13 cellular contexts compared by ENCODE assay signal in genomic region chr14:103073876-103074698, GRCh38. TPM values are rescaled to one million over a fixed set of nuclear protein-coding genes. Genes with fewer than 3 reads are reported as not detected.
DNase-seq lines count a peak whose midpoint lies in the region; ATAC-seq, FAIRE-seq and TF ChIP-seq lines count a peak whose summit lies in the region.
"Had no signal": no experiment of that assay in that cellular context is flagged by ENCODE, and none has a peak within 500 bp of the region (broad histone marks: within the 10 kb centered on the region; RNA-seq: fewer than 3 reads in every experiment).

No MANE protein-coding gene starts in this region.

- peaks cover 15% of the 10 kb centered on the region for H3K4me1 Mint-ChIP-seq in stimulated activated memory B cell treated with anti-CD40 and anti-IgM and Interleukin-4, amounts not matched to agents 10 μg/mL and 1 μg/mL and 100 μg/mL, for 72 hours

- TF ChIP-seq RAD21 in GM12878 (IDR thresholded peaks at IDR 0.05; ENCODE audit: insufficient read depth, low read depth, low read length), result no peak

- RAD21 ChIA-PET in GM12878 (lab: Charles Lee; ENCODE audit: unreplicated experiment), result interaction anchor here (0.9 to 2.3 kb wide), 12 partner anchors 12 to 381 kb away, joined by 3 to 14 read pairs (median 5); no protein-coding TSS in a partner anchor

- DNase-seq in NCI-H82 (lab: John Stamatoyannopoulos, UW), result peak; percentile 26
- DNase-seq in NCI-H82 treated with DMSO at 0.1 percent for 48 hours (lab: John Stamatoyannopoulos, UW; ENCODE audit: unreplicated experiment), result no peak
- no peak for DNase-seq in GM12878 (ENCODE audit: low read depth, low spot score)
- peak; percentile 52 for DNase-seq in islet precursor cell
- no peak for DNase-seq in NOMO-1 treated with DMSO at 0.1 percent for 48 hours (lab: John Stamatoyannopoulos, UW; ENCODE audit: unreplicated experiment)
- no peak for DNase-seq in NCI-H2029 (lab: John Stamatoyannopoulos, UW)
- no peak for DNase-seq in iPS-NIHi11 (ENCODE audit: low spot score)
- DNase-seq: central memory CD4-positive, alpha-beta T cell; NCI-H2081 treated with DMSO at 0.1 percent for 48 hours; RPMI8226 had no signal

- no peaks in the 10 kb centered on the region for H4K20me1 ChIP-seq in GM12878 (ENCODE audit: control insufficient read depth, insufficient read depth)

- H3K4me2 ChIP-seq in GM12878 (ENCODE audit: control insufficient read depth, insufficient read depth), result no peak overlapping the region

- H3K4me1 ChIP-seq in GM12878 (ENCODE audit: control insufficient read depth, insufficient read depth, low read length), result peaks cover 8% of the 10 kb centered on the region

- peak; percentile 30 for ATAC-seq in GM12878
- peak; percentile 28 for ATAC-seq in stimulated activated memory B cell treated with anti-CD40 and anti-IgM and Interleukin-4, amounts not matched to agents 10 μg/mL and 1 μg/mL and 100 μg/mL, for 72 hours

- H3K36me3 ChIP-seq in GM12878 (ENCODE audit: control insufficient read depth in 2 of 2, insufficient read depth in 2 of 2, low read length in 1 of 2), result no peaks in the 10 kb centered on the region

- FAIRE-seq in GM12878 (lab: Jason Lieb, UNC), result no peak

- H3K9me3 ChIP-seq in GM12878 (replicated peaks; ENCODE audit: control insufficient read depth, insufficient read depth, low read length), result no peaks in the 10 kb centered on the region

- H3K36me3 Mint-ChIP-seq in stimulated activated memory B cell treated with anti-CD40 and anti-IgM and Interleukin-4, amounts not matched to agents 10 μg/mL and 1 μg/mL and 100 μg/mL, for 72 hours, result no peaks in the 10 kb centered on the region
- H3K36me3 Mint-ChIP-seq: memory B cell had no signal

- H3K27me3 ChIP-seq in GM12878 (replicated peaks in 1 of 2; ENCODE audit: control insufficient read depth in 2 of 2, insufficient read depth in 2 of 2, low read length in 1 of 2), result no peaks in the 10 kb centered on the region; a peak in 2 of 4 replicates

- H3K27ac Mint-ChIP-seq in stimulated activated memory B cell treated with anti-CD40 and anti-IgM and Interleukin-4, amounts not matched to agents 10 μg/mL and 1 μg/mL and 100 μg/mL, for 72 hours, result peak overlapping the region; percentile 19
- H3K27ac Mint-ChIP-seq: activated T-cell treated with anti-CD3 and anti-CD28 coated beads, Interleukin-2, amount 50 U/mL, for 72 hours; memory B cell had no signal

- no peak for TF ChIP-seq CTCF in GM12878 (IDR thresholded peaks at IDR 0.05 in 2 of 3, conservative IDR thresholded peaks at IDR 0.05 in 1 of 3; ENCODE audit: control insufficient read depth in 2 of 3, extremely low read depth in 1 of 3, insufficient read depth in 1 of 3, low read depth in 3 of 3, low read length in 3 of 3)

- in situ Hi-C loops in GM12878 (cut with MboI), result no loop called here

- CTCF ChIA-PET in GM12878 (lab: Yijun Ruan, JAX), result interaction anchor here (0.6 to 4.3 kb wide), 15 partner anchors 20 to 498 kb away, joined by 3 to 25 read pairs (median 4); partner anchors contain the start of gene EXOC3L4

- POLR2A ChIA-PET in GM12878 (lab: Charles Lee), result no interaction called here

- H3K9me3 Mint-ChIP-seq in stimulated activated memory B cell treated with anti-CD40 and anti-IgM and Interleukin-4, amounts not matched to agents 10 μg/mL and 1 μg/mL and 100 μg/mL, for 72 hours, result no peaks in the 10 kb centered on the region
- H3K9me3 Mint-ChIP-seq: activated T-cell treated with anti-CD3 and anti-CD28 coated beads, Interleukin-2, amount 50 U/mL, for 72 hours; memory B cell had no signal

- peaks cover 23% of the 10 kb centered on the region for H3K27me3 Mint-ChIP-seq in stimulated activated memory B cell treated with anti-CD40 and anti-IgM and Interleukin-4, amounts not matched to agents 10 μg/mL and 1 μg/mL and 100 μg/mL, for 72 hours

- no peak overlapping the region for H2AFZ ChIP-seq in GM12878 (ENCODE audit: control insufficient read depth, low read depth, low read length)

- no peak overlapping the region for H3K27ac ChIP-seq in GM12878 (ENCODE audit: control insufficient read depth, insufficient read depth)

- no TSS peak for BruUV-seq in GM12878 (replicated peaks; lab: Mats Ljungman, UMichigan)

- TF ChIP-seq POLR2A in GM12878 (IDR thresholded peaks at IDR 0.05; ENCODE audit: low read depth, low read length), result no peak

- no peak overlapping the region for H3K4me3 Mint-ChIP-seq in stimulated activated memory B cell treated with anti-CD40 and anti-IgM and Interleukin-4, amounts not matched to agents 10 μg/mL and 1 μg/mL and 100 μg/mL, for 72 hours

- no peak for TF ChIP-seq EP300 in GM12878 (IDR thresholded peaks at IDR 0.05; ENCODE audit: borderline replicate concordance in 1 of 2, control insufficient read depth in 1 of 2, low read depth in 2 of 2, low read length in 2 of 2)

- SMC1A ChIA-PET in GM12878 (lab: Charles Lee; ENCODE audit: uncharacterized antibody, unreplicated experiment), result interaction anchor here (0.7 to 2.2 kb wide), 11 partner anchors 9 to 425 kb away, joined by 3 to 7 read pairs (median 3); no protein-coding TSS in a partner anchor

- H3K79me2 ChIP-seq in GM12878 (ENCODE audit: control insufficient read depth, insufficient read depth, low read length), result no peaks in the 10 kb centered on the region

- intact Hi-C loops in GM12878 (cut with micrococcal nuclease; ENCODE audit: unreplicated experiment), result no loop called here

- H3K4me3 ChIP-seq in GM12878, result no peak overlapping the region

- no peak overlapping the region for H3K9ac ChIP-seq in GM12878 (ENCODE audit: control insufficient read depth, insufficient read depth, low read length)

- 38% methylated on average over 21 of the region's 21 CpGs for WGBS in GM12878 (ENCODE audit: insufficient coverage, insufficient replicate concordance, low lambda C conversion rate, missing lambda C conversion rate)

RNA-seq across cellular contexts. Expression of gene LBHD2, which starts 9.9 kb away (rescaled TPM):
- total RNA-seq in GM12878 (2013; cell fraction: nucleolus; rRNA removed), result not detected in 2 replicates
- total RNA-seq in GM12878 (2014; rRNA removed) (not detected in 2 replicates), GM12878 (2014; rRNA removed; fragmentation: Illumina TruSeq; extraction: Trizol) (not detected in 2 replicates), GM12878 (2021) (not detected in 2 replicates)
- polyA plus RNA-seq in GM12878 (2011; ENCODE audit: low read depth), result not detected
- polyA plus RNA-seq in GM12878 (2011; rRNA removed) (not detected in 2 replicates), GM12878 (2014; fragmentation: Illumina TruSeq; extraction: Trizol) (not detected in 2 replicates), GM12878 (2014; fragmentation: Nextera tagmentation; extraction: Ambion mirVana) (not detected), GM12878 (2014; rRNA removed) (not detected in 2 replicates), GM12878 (2016; fragmentation: Nextera tagmentation; extraction: Ambion mirVana) (not detected)
- not detected in 2 replicates for polyA plus RNA-seq in GM12878 (2011; cell fraction: cytosol; rRNA removed)
- polyA plus RNA-seq in GM12878 (2011; cell fraction: nucleus; rRNA removed), result not detected in 2 replicates
- not detected in 2 replicates for polyA plus RNA-seq in GM12878 (2012)
- polyA minus RNA-seq in GM12878 (2011; rRNA and poly(A)+ RNA removed), result not detected in 2 replicates
- not detected in 2 replicates for polyA minus RNA-seq in GM12878 (2011; cell fraction: cytosol; rRNA and poly(A)+ RNA removed)
- not detected in 2 replicates for polyA minus RNA-seq in GM12878 (2011; cell fraction: nucleus; rRNA and poly(A)+ RNA removed)
- total RNA-seq: activated T-cell treated with anti-CD3 and anti-CD28 coated beads, Interleukin-2, amount 50 U/mL, for 72 hours had no signal

RNA-seq across cellular contexts. Expression of gene CDC42BPB, which starts 16.7 kb away (rescaled TPM):
- 103 and 127 TPM in 2 replicates for total RNA-seq in GM12878 (2013; cell fraction: nucleolus; rRNA removed)
- total RNA-seq in GM12878 (2014; rRNA removed), result 15.3 and 19.9 TPM in 2 replicates
- total RNA-seq in GM12878 (2014; rRNA removed; fragmentation: Illumina TruSeq; extraction: Trizol), result 10.0 and 10.7 TPM in 2 replicates
- 20.3 and 22.0 TPM in 2 replicates for total RNA-seq in GM12878 (2021)
- polyA plus RNA-seq in GM12878 (2011; ENCODE audit: low read depth), result 9.3 TPM
- polyA plus RNA-seq in GM12878 (2011; rRNA removed), result 17.4 and 22.1 TPM in 2 replicates
- polyA plus RNA-seq in GM12878 (2011; cell fraction: cytosol; rRNA removed), result 23.8 and 26.2 TPM in 2 replicates
- polyA plus RNA-seq in GM12878 (2011; cell fraction: nucleus; rRNA removed), result 61.2 and 90.5 TPM in 2 replicates
- 12.2 and 14.2 TPM in 2 replicates for polyA plus RNA-seq in GM12878 (2012)
- 8.4 and 15.9 TPM in 2 replicates for polyA plus RNA-seq in GM12878 (2014; fragmentation: Illumina TruSeq; extraction: Trizol)
- polyA plus RNA-seq in GM12878 (2014; fragmentation: Nextera tagmentation; extraction: Ambion mirVana), result under 1 TPM; 0.42 to 0.46 TPM
- 18.3 and 23.6 TPM in 2 replicates for polyA plus RNA-seq in GM12878 (2014; rRNA removed)
- 1 to 10 TPM in 1 of 2 experiments, under 1 TPM in 1; 0.82 to 1.7 TPM for polyA plus RNA-seq in GM12878 (2016; fragmentation: Nextera tagmentation; extraction: Ambion mirVana)
- 44.8 and 46.7 TPM in 2 replicates for polyA minus RNA-seq in GM12878 (2011; rRNA and poly(A)+ RNA removed)
- polyA minus RNA-seq in GM12878 (2011; cell fraction: cytosol; rRNA and poly(A)+ RNA removed), result 14.2 and 15.8 TPM in 2 replicates
- polyA minus RNA-seq in GM12878 (2011; cell fraction: nucleus; rRNA and poly(A)+ RNA removed), result 20.3 and 38.5 TPM in 2 replicates

RNA-seq across cellular contexts. Expression of gene EXOC3L4, which starts 20.4 kb away (rescaled TPM):
- not detected in 2 replicates for total RNA-seq in GM12878 (2013; cell fraction: nucleolus; rRNA removed)
- not detected in 2 replicates for total RNA-seq in GM12878 (2014; rRNA removed)
- not detected in 2 replicates for total RNA-seq in GM12878 (2014; rRNA removed; fragmentation: Illumina TruSeq; extraction: Trizol)
- total RNA-seq in GM12878 (2021), result not detected in 2 replicates
- not detected for polyA plus RNA-seq in GM12878 (2011; ENCODE audit: low read depth)
- not detected in 2 replicates for polyA plus RNA-seq in GM12878 (2011; rRNA removed)
- not detected in 2 replicates for polyA plus RNA-seq in GM12878 (2011; cell fraction: cytosol; rRNA removed)
- 0.15 TPM in 1 of 2 replicates, not detected in the other for polyA plus RNA-seq in GM12878 (2011; cell fraction: nucleus; rRNA removed)
- not detected in 2 replicates for polyA plus RNA-seq in GM12878 (2012)
- not detected in 2 replicates for polyA plus RNA-seq in GM12878 (2014; fragmentation: Illumina TruSeq; extraction: Trizol)
- polyA plus RNA-seq in GM12878 (2014; fragmentation: Nextera tagmentation; extraction: Ambion mirVana), result not detected
- not detected in 2 replicates for polyA plus RNA-seq in GM12878 (2014; rRNA removed)
- not detected for polyA plus RNA-seq in GM12878 (2016; fragmentation: Nextera tagmentation; extraction: Ambion mirVana)
- not detected in 2 replicates for polyA minus RNA-seq in GM12878 (2011; rRNA and poly(A)+ RNA removed)
- not detected in 2 replicates for polyA minus RNA-seq in GM12878 (2011; cell fraction: cytosol; rRNA and poly(A)+ RNA removed)
- not detected in 2 replicates for polyA minus RNA-seq in GM12878 (2011; cell fraction: nucleus; rRNA and poly(A)+ RNA removed)
- total RNA-seq: activated T-cell treated with anti-CD3 and anti-CD28 coated beads, Interleukin-2, amount 50 U/mL, for 72 hours had no signal

RNA-seq across cellular contexts. Expression of gene TNFAIP2, which starts 49.2 kb away (rescaled TPM):
- total RNA-seq in GM12878 (2013; cell fraction: nucleolus; rRNA removed), result 228 and 277 TPM in 2 replicates
- total RNA-seq in GM12878 (2014; rRNA removed) (75.4 and 81.6 TPM in 2 replicates), GM12878 (2014; rRNA removed; fragmentation: Illumina TruSeq; extraction: Trizol) (51.0 and 58.3 TPM in 2 replicates), GM12878 (2021) (107 and 116 TPM in 2 replicates)
- 25.2 TPM for polyA plus RNA-seq in GM12878 (2011; ENCODE audit: low read depth)
- polyA plus RNA-seq in GM12878 (2011; rRNA removed) (38.5 and 66.7 TPM in 2 replicates), GM12878 (2014; fragmentation: Illumina TruSeq; extraction: Trizol) (36.8 and 67.5 TPM in 2 replicates), GM12878 (2014; fragmentation: Nextera tagmentation; extraction: Ambion mirVana) (100 to 1,000 TPM in 1 of 2 experiments, 10 to 100 TPM in 1; 85.6 to 106 TPM), GM12878 (2014; rRNA removed) (137 and 150 TPM in 2 replicates), GM12878 (2016; fragmentation: Nextera tagmentation; extraction: Ambion mirVana) (1 to 10 TPM; 7.1 TPM)
- 82.8 and 101 TPM in 2 replicates for polyA plus RNA-seq in GM12878 (2011; cell fraction: cytosol; rRNA removed)
- polyA plus RNA-seq in GM12878 (2011; cell fraction: nucleus; rRNA removed), result 340 and 362 TPM in 2 replicates
- polyA plus RNA-seq in GM12878 (2012), result 41.1 and 61.7 TPM in 2 replicates
- 29.0 and 63.6 TPM in 2 replicates for polyA minus RNA-seq in GM12878 (2011; rRNA and poly(A)+ RNA removed)
- 40.4 and 44.5 TPM in 2 replicates for polyA minus RNA-seq in GM12878 (2011; cell fraction: cytosol; rRNA and poly(A)+ RNA removed)
- polyA minus RNA-seq in GM12878 (2011; cell fraction: nucleus; rRNA and poly(A)+ RNA removed), result 25.3 and 36.6 TPM in 2 replicates

Comparison
In these comparisons a context has a peak if more than half of its experiments do, and no peak if none do; other contexts are left out.
1. DNase-seq: peak in NCI-H82 (single experiment) and islet precursor cell (single experiment); none in NCI-H82 treated with DMSO at 0.1 percent for 48 hours (single experiment), GM12878 (single experiment), NOMO-1 treated with DMSO at 0.1 percent for 48 hours (single experiment), NCI-H2029 (single experiment) and iPS-NIHi11 (single experiment).